ENCODE assay signal across 8 cellular contexts in genomic region chr15:82262422-82263026, GRCh38. TPM values are rescaled to one million over a fixed set of nuclear protein-coding genes. Genes with fewer than 3 reads are reported as not detected.
A peak's percentile ranks its signal among the peaks of the same experiment; 100 is the strongest.
DNase-seq lines count a peak whose midpoint lies in the region; ATAC-seq and TF ChIP-seq lines count a peak whose summit lies in the region.

Gene EFL1 (minus strand): TSS chr15:82262734. CDS start chr15:82261778, 956 bp downstream.
Gene SAXO2 (plus strand): TSS chr15:82262818. CDS start chr15:82262880, 62 bp downstream.

- H3K9me3 Mint-ChIP-seq in progenitor cell of endocrine pancreas (ENCODE audit: low read depth), result no peaks in the 10 kb centered on the region

- DNase-seq in NCI-H128 (lab: John Stamatoyannopoulos, UW; ENCODE audit: unreplicated experiment) (peak; percentile 47), SW480 (ENCODE audit: low spot score) (peak; percentile 85), amniotic epithelial cell (ENCODE audit: low read depth) (peak; percentile 82), left cardiac atrium (peak; percentile 93), progenitor cell of endocrine pancreas (ENCODE audit: low spot score, unreplicated experiment) (peak; percentile 85)

- H3K4me3 ChIP-seq in GM12875 (ENCODE audit: low read depth, low read length), result peak within 1 kb of the TSS; percentile 78
- peak within 1 kb of the TSS; percentile 75 for H3K4me3 ChIP-seq in urinary bladder (ENCODE audit: low read depth, low read length)

- peaks cover 40% of the 10 kb centered on the region for H3K4me1 Mint-ChIP-seq in progenitor cell of endocrine pancreas (ENCODE audit: low read depth)

- peak within 1 kb of the TSS; percentile 61 for H3K27ac ChIP-seq in urinary bladder (ENCODE audit: low read depth)

- H3K36me3 Mint-ChIP-seq in progenitor cell of endocrine pancreas (ENCODE audit: insufficient read depth), result peaks cover 9% of the 10 kb centered on the region

- H3K27ac Mint-ChIP-seq in progenitor cell of endocrine pancreas, result peak within 1 kb of the TSS; percentile 95

- H3K36me3 ChIP-seq in urinary bladder (ENCODE audit: insufficient read depth), result no peaks in the 10 kb centered on the region

- peak; percentile 95 for ATAC-seq in HG02759 (IDR thresholded peaks at IDR 0.05; ENCODE audit: unreplicated experiment)
- peak; percentile 97 to 99 for ATAC-seq in left cardiac atrium

- peak within 1 kb of the TSS; percentile 91 for H3K4me3 Mint-ChIP-seq in progenitor cell of endocrine pancreas (ENCODE audit: low read depth)

- TF ChIP-seq CTCF in GM12875 (IDR thresholded peaks at IDR 0.05; ENCODE audit: borderline replicate concordance, insufficient read depth, low read depth, low read length) (no peak), progenitor cell of endocrine pancreas (IDR thresholded peaks at IDR 0.05; ENCODE audit: unreplicated experiment) (no peak)

- no peaks in the 10 kb centered on the region for H3K27me3 Mint-ChIP-seq in progenitor cell of endocrine pancreas

- under 1% methylated on average over 57 of the region's 57 CpGs for WGBS in urinary bladder

- no peaks in the 10 kb centered on the region for H3K4me1 ChIP-seq in urinary bladder (ENCODE audit: insufficient read depth)

- intact Hi-C loops in left cardiac atrium (cut with DNase I), result no loop called here

RNA-seq across cellular contexts. Expression of gene EFL1, which starts in this region (rescaled TPM):
- total RNA-seq in left cardiac atrium (10 to 100 TPM; 10.5 to 11.7 TPM), progenitor cell of endocrine pancreas (30.3 and 31.1 TPM in 2 replicates), urinary bladder (21.4 TPM)
- 6.9 TPM for polyA plus RNA-seq in urinary bladder

RNA-seq across cellular contexts. Expression of gene SAXO2, which starts in this region (rescaled TPM):
- 1 to 10 TPM; 2.7 to 3.1 TPM for total RNA-seq in left cardiac atrium
- 5.2 and 6.0 TPM in 2 replicates for total RNA-seq in progenitor cell of endocrine pancreas
- 4.7 TPM for total RNA-seq in urinary bladder
- polyA plus RNA-seq in urinary bladder, result 0.49 TPM

Comparison
In these comparisons a context has a peak if more than half of its experiments do, and no peak if none do; other contexts are left out.
1. Peak in every context shown above with its lines: DNase-seq, ATAC-seq, H3K4me3 ChIP-seq and H3K27ac ChIP-seq.